ENCODE assay signal across 7 cellular contexts in the genomic region with DNA sequence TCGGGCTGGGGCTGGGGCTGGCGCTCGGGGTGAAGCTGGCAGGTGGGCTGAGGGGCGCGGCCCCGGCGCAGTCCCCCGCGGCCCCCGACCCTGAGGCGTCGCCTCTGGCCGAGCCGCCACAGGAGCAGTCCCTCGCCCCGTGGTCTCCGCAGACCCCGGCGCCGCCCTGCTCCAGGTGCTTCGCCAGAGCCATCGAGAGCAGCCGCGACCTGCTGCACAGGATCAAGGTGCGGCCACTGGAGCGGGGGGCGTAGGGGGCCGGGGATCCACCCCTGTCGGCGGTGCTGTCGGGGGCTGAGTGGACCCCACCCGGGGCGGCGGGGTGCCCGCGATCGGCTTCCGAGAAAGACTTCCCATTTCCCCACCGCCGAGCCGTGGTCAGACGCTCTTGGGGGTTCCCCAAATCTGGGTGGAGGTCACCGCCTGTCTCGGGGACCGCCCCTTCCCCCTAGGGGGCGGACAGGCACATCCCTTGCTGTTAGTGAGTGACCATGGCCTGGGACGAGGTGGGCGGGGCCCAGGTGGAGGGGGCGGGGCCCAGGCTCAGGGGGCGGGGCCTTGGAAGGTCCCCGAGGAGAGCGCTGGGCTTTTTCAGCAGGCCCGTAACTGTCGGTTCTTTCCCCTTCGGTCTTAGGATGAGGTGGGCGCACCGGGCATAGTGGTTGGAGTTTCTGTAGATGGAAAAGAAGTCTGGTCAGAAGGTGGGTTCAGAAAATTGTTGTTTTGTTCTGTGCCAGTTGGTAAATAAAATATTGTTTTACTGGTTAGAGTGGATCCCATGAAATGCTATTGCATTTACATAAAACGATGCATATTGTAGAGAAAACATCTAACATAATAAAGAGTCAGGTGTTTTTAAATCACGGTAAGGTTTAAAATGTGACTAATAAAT. TPM values are rescaled to one million over a fixed set of nuclear protein-coding genes. Genes with fewer than 3 reads are reported as not detected.
DNase-seq lines count a peak whose midpoint lies in the region; ATAC-seq, FAIRE-seq and TF ChIP-seq lines count a peak whose summit lies in the region.

No MANE protein-coding gene starts in this region.

- H3K27me3 ChIP-seq in body of pancreas (no peaks in the 10 kb centered on the region), gastrocnemius medialis (no peaks in the 10 kb centered on the region)

- peak; percentile 86 for ATAC-seq in HG02759 (IDR thresholded peaks at IDR 0.05; ENCODE audit: unreplicated experiment)
- peak; percentile 93 for ATAC-seq in body of pancreas
- ATAC-seq in gastrocnemius medialis, result peak; percentile 92 to 95

- TF ChIP-seq POLR2A in GM12891 (IDR thresholded peaks at IDR 0.05; ENCODE audit: low read depth, low read length), result no peak
- TF ChIP-seq POLR2A in body of pancreas (IDR thresholded peaks at IDR 0.05), result peak in 1 of 3 donors; percentile 59
- peak; percentile 48 to 65 for TF ChIP-seq POLR2A in gastrocnemius medialis (IDR thresholded peaks at IDR 0.05)

- peaks cover 0 to 4% (median 0%) of the 10 kb centered on the region in 3 donors for H3K9me3 ChIP-seq in body of pancreas
- no peaks in the 10 kb centered on the region for H3K9me3 ChIP-seq in gastrocnemius medialis

- peak in 4 of 7 experiments; percentile 30 to 37 (median 32) for TF ChIP-seq CTCF in body of pancreas (IDR thresholded peaks at IDR 0.05)
- peak in 4 of 5 experiments; percentile 13 to 50 (median 31) for TF ChIP-seq CTCF in gastrocnemius medialis (IDR thresholded peaks at IDR 0.05 in 4 of 5, conservative IDR thresholded peaks at IDR 0.05 in 1 of 5)

- intact Hi-C loops in body of pancreas (cut with DNase I) (no loop called here), gastrocnemius medialis (cut with DNase I; ENCODE audit: low total_unique reads) (loop anchor here (1.0 to 10.0 kb wide), 4 partner anchors 35 to 283 kb away; a partner anchor contains a TSS)

- H3K4me3 ChIP-seq in body of pancreas, result peak overlapping the region; percentile 50 to 96
- H3K4me3 ChIP-seq in iPS-11a (ENCODE audit: low read depth, low read length), result peak overlapping the region; percentile 66
- peak overlapping the region; percentile 77 to 99 (median 86) for H3K4me3 ChIP-seq in gastrocnemius medialis

- H3K4me1 ChIP-seq in body of pancreas (peaks cover 8% of the 10 kb centered on the region), gastrocnemius medialis (peaks cover 4 to 13% of the 10 kb centered on the region in 2 donors)

- no peaks in the 10 kb centered on the region for H3K36me3 ChIP-seq in body of pancreas (replicated peaks in 1 of 2; ENCODE audit: insufficient read depth in 1 of 2, low read depth in 2 of 2)
- peaks cover 0 to 13% of the 10 kb centered on the region in 2 donors for H3K36me3 ChIP-seq in gastrocnemius medialis

- DNase-seq in GM12891 (ENCODE audit: insufficient read length, low spot score), result peak; percentile 76
- peak; percentile 36 to 87 (median 85) for DNase-seq in NCI-H1417 (lab: John Stamatoyannopoulos, UW)
- DNase-seq in UCSD-AML1 (lab: John Stamatoyannopoulos, UW; ENCODE audit: unreplicated experiment), result peak; percentile 88
- DNase-seq in body of pancreas, result peak; percentile 86 to 95 (median 92)
- DNase-seq in gastrocnemius medialis, result peak; percentile 80 to 91

- FAIRE-seq in GM12891 (lab: Jason Lieb, UNC), result peak; percentile 85

- peak overlapping the region; percentile 72 to 99 (median 90) for H3K27ac ChIP-seq in body of pancreas
- peak overlapping the region; percentile 90 to 99 (median 93) for H3K27ac ChIP-seq in gastrocnemius medialis

- in situ Hi-C loops in gastrocnemius medialis (cut with MboI; ENCODE audit: low sequenced_read_pairs in 4 of 4), result no loop called here

- WGBS in body of pancreas, 2 donors, result 0 to 1% methylated on average over 9 to 52 of the region's 59 CpGs

TF ChIP-seq in GM12891, 5 proteins besides CTCF, POLR2A, EP300 and RAD21:
- TF ChIP-seq PAX5 (IDR thresholded peaks at IDR 0.05; ENCODE audit: insufficient read depth, low read length, severe bottlenecking) (no peak), POLR2AphosphoS5 (IDR thresholded peaks at IDR 0.05; ENCODE audit: low read depth, low read length) (no peak), POU2F2 (IDR thresholded peaks at IDR 0.05; ENCODE audit: low read depth, low read length) (no peak), SPI1 (IDR thresholded peaks at IDR 0.05; ENCODE audit: low read depth, low read length) (no peak), TAF1 (IDR thresholded peaks at IDR 0.05; ENCODE audit: low read depth, low read length) (no peak)

RNA-seq across cellular contexts. Expression of a gene that starts 0.6 kb away (rescaled TPM):
- 20.2 TPM for polyA plus RNA-seq in GM12891 (2012; ENCODE audit: low read depth, missing spikeins)
- total RNA-seq in body of pancreas, result 1 to 10 TPM; 7.6 to 8.6 TPM
- 10 to 100 TPM; 35.4 to 41.1 (median 38.6) TPM for total RNA-seq in gastrocnemius medialis

RNA-seq across cellular contexts. Expression of a gene that starts 35.0 kb away (rescaled TPM):
- polyA plus RNA-seq in GM12891 (2012; ENCODE audit: low read depth, missing spikeins), result 319 TPM
- total RNA-seq in body of pancreas (10 to 100 TPM; 15.2 to 37.9 TPM), gastrocnemius medialis (100 to 1,000 TPM in 1 of 4 donors, 10 to 100 TPM in 3; 53.0 to 145 (median 78.0) TPM)

Comparison
In these comparisons a context has a peak if more than half of its experiments do, and no peak if none do; other contexts are left out.
1. Peak in every context shown above with its lines: DNase-seq, ATAC-seq, H3K4me3 ChIP-seq and H3K27ac ChIP-seq.